In the genomic region with DNA sequence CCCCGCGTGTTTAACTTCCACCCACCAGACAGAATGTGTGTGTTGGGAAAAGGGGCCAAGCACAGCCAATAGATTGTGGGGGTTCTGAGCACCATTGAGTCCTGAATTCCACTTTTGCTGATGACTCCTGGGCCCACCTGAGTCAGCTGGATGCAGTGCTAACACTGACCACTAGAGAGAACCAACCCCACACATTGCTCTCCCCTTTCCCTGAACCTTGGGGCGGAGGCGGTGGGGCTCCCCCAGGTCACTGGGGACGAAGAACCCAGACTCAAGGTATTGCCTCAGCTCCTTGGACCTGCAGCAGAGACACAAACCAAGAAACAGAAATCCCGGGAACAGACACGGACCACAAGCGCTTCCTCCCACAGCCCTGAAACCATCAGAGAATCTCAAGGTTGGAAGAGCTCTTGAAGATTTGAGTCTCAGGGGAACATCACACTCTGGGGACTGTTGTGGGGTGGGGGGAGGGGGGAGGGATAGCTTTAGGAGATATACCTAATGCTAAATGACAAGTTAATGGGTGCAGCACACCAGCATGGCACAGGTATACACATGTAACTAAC, we compare ENCODE assay signal across 21 cellular contexts. TPM values are rescaled to one million over a fixed set of nuclear protein-coding genes. Genes with fewer than 3 reads are reported as not detected.
"Had no signal": no experiment of that assay in that cellular context is flagged by ENCODE, and none has a peak within 500 bp of the region (broad histone marks: within the 10 kb centered on the region; RNA-seq: fewer than 3 reads in every experiment).

No MANE protein-coding gene starts in this region.

RNA-seq across cellular contexts. Expression of a gene that starts 0.7 kb away (rescaled TPM):
- total RNA-seq: activated CD4-positive, alpha-beta memory T cell treated with anti-CD3 and anti-CD28 coated beads for 36 hours; activated CD4-positive, alpha-beta T cell treated with anti-CD3 and anti-CD28 coated beads, Interleukin-2, amount 10 ng/mL, durations not matched to agents 24 days and 14 days; activated T-helper 2 cell treated with anti-CD3 and anti-CD28 coated beads, Interferon-gamma antibody, Interleukin-2, Interleukin-4, amounts not matched to agents 10 μg/mL and 5 μg/mL and 100 μg/mL, durations not matched to agents 14 hours and 24 hours and 36 hours; chondrocyte; endothelial cell of umbilical vein; fibroblast of lung; fibroblast of villous mesenchyme; left cardiac atrium; left ventricle myocardium superior; lung microvascular endothelial cell; mucosa of gallbladder; osteocyte; progenitor cell of endocrine pancreas; renal cortical epithelial cell; right lobe of liver; skeletal muscle tissue; transverse colon; urinary bladder had no signal
- polyA plus RNA-seq: endothelial cell of umbilical vein, esophagus, fibroblast of lung, keratinocyte, urinary bladder had no signal

RNA-seq across cellular contexts. Expression of a gene that starts 7.6 kb away (rescaled TPM):
- total RNA-seq: activated CD4-positive, alpha-beta memory T cell treated with anti-CD3 and anti-CD28 coated beads for 36 hours; activated CD4-positive, alpha-beta T cell treated with anti-CD3 and anti-CD28 coated beads, Interleukin-2, amount 10 ng/mL, durations not matched to agents 24 days and 14 days; activated T-helper 2 cell treated with anti-CD3 and anti-CD28 coated beads, Interferon-gamma antibody, Interleukin-2, Interleukin-4, amounts not matched to agents 10 μg/mL and 5 μg/mL and 100 μg/mL, durations not matched to agents 14 hours and 24 hours and 36 hours; chondrocyte; endothelial cell of umbilical vein; fibroblast of lung; fibroblast of villous mesenchyme; left cardiac atrium; left ventricle myocardium superior; lung microvascular endothelial cell; mucosa of gallbladder; osteocyte; progenitor cell of endocrine pancreas; renal cortical epithelial cell; right lobe of liver; skeletal muscle tissue; transverse colon; urinary bladder had no signal
- polyA plus RNA-seq: endothelial cell of umbilical vein, esophagus, fibroblast of lung, keratinocyte, urinary bladder had no signal

RNA-seq across cellular contexts. Expression of a gene that starts 22.2 kb away (rescaled TPM):
- total RNA-seq: activated CD4-positive, alpha-beta memory T cell treated with anti-CD3 and anti-CD28 coated beads for 36 hours; activated CD4-positive, alpha-beta T cell treated with anti-CD3 and anti-CD28 coated beads, Interleukin-2, amount 10 ng/mL, durations not matched to agents 24 days and 14 days; activated T-helper 2 cell treated with anti-CD3 and anti-CD28 coated beads, Interferon-gamma antibody, Interleukin-2, Interleukin-4, amounts not matched to agents 10 μg/mL and 5 μg/mL and 100 μg/mL, durations not matched to agents 14 hours and 24 hours and 36 hours; chondrocyte; endothelial cell of umbilical vein; fibroblast of lung; fibroblast of villous mesenchyme; left cardiac atrium; left ventricle myocardium superior; lung microvascular endothelial cell; mucosa of gallbladder; osteocyte; progenitor cell of endocrine pancreas; renal cortical epithelial cell; right lobe of liver; skeletal muscle tissue; transverse colon had no signal
- polyA plus RNA-seq: endothelial cell of umbilical vein, esophagus, fibroblast of lung, keratinocyte, urinary bladder had no signal

RNA-seq across cellular contexts. Expression of a gene that starts 36.9 kb away (rescaled TPM):
- total RNA-seq: activated CD4-positive, alpha-beta memory T cell treated with anti-CD3 and anti-CD28 coated beads for 36 hours; activated CD4-positive, alpha-beta T cell treated with anti-CD3 and anti-CD28 coated beads, Interleukin-2, amount 10 ng/mL, durations not matched to agents 24 days and 14 days; activated T-helper 2 cell treated with anti-CD3 and anti-CD28 coated beads, Interferon-gamma antibody, Interleukin-2, Interleukin-4, amounts not matched to agents 10 μg/mL and 5 μg/mL and 100 μg/mL, durations not matched to agents 14 hours and 24 hours and 36 hours; chondrocyte; endothelial cell of umbilical vein; fibroblast of lung; fibroblast of villous mesenchyme; left cardiac atrium; left ventricle myocardium superior; lung microvascular endothelial cell; mucosa of gallbladder; osteocyte; progenitor cell of endocrine pancreas; renal cortical epithelial cell; right lobe of liver; skeletal muscle tissue; testis; transverse colon; urinary bladder had no signal
- polyA plus RNA-seq: endothelial cell of umbilical vein, esophagus, fibroblast of lung, keratinocyte, urinary bladder had no signal
